Comparison of ENCODE assay signal across 1 cellular context in genomic region chr10:120841522-120842189, GRCh38.
TF ChIP-seq lines count a peak whose summit lies in the region.

No MANE protein-coding gene starts in this region.

TF ChIP-seq in endothelial cell of umbilical vein, 7 proteins besides CTCF, POLR2A, EP300 and RAD21:
- TF ChIP-seq EZH2 (IDR thresholded peaks at IDR 0.05; ENCODE audit: borderline replicate concordance, low read depth, low read length, severe bottlenecking) (no peak), JUN (IDR thresholded peaks at IDR 0.05; ENCODE audit: borderline replicate concordance, insufficient read depth, insufficient read length, low read depth) (no peak), FOS (IDR thresholded peaks at IDR 0.05; ENCODE audit: borderline replicate concordance, insufficient read depth, low read length) (no peak), MAX (IDR thresholded peaks at IDR 0.05; ENCODE audit: insufficient read depth, insufficient read length) (no peak), MYC (IDR thresholded peaks at IDR 0.05; ENCODE audit: low read depth, low read length) (no peak), GATA2 (IDR thresholded peaks at IDR 0.05; ENCODE audit: insufficient read depth, insufficient read length, low read depth, low read length) (no peak), POLR2AphosphoS5 (IDR thresholded peaks at IDR 0.05; ENCODE audit: insufficient read depth, low read depth, low read length) (no peak)
